13 cellular contexts compared by ENCODE assay signal in genomic region chr18:14074187-14074586, GRCh38. TPM values are rescaled to one million over a fixed set of nuclear protein-coding genes. Genes with fewer than 3 reads are reported as not detected.
DNase-seq lines count a peak whose midpoint lies in the region; ATAC-seq and TF ChIP-seq lines count a peak whose summit lies in the region.
"Had no signal": no experiment of that assay in that cellular context is flagged by ENCODE, and none has a peak within 500 bp of the region (broad histone marks: within the 10 kb centered on the region; RNA-seq: fewer than 3 reads in every experiment).

No MANE protein-coding gene starts in this region.

- no peaks in the 10 kb centered on the region for H3K9me3 ChIP-seq in SK-N-SH
- no peaks in the 10 kb centered on the region for H3K9me3 ChIP-seq in neural progenitor cell (ENCODE audit: low read depth)
- H3K9me3 ChIP-seq: thoracic aorta had no signal

- H3K79me2 ChIP-seq in SK-N-SH (ENCODE audit: insufficient read depth) (no peaks in the 10 kb centered on the region), neural progenitor cell (ENCODE audit: low read depth) (no peaks in the 10 kb centered on the region)

- no peaks in the 10 kb centered on the region for H3K4me1 Mint-ChIP-seq in neural progenitor cell
- no peaks in the 10 kb centered on the region for H3K4me1 Mint-ChIP-seq in activated T-cell treated with anti-CD3 and anti-CD28 coated beads, Interleukin-2, amount 50 U/mL, for 4 hours (ENCODE audit: low read depth)

- H3K4me3 ChIP-seq in SK-N-SH (ENCODE audit: low read depth in 2 of 2, low read length in 1 of 2): no peak overlapping the region
- no peak overlapping the region for H3K4me3 ChIP-seq in neural progenitor cell
- H3K4me3 ChIP-seq: thoracic aorta had no signal

- H3K9me2 ChIP-seq in SK-N-SH: no peaks in the 10 kb centered on the region

- peak; percentile 15 for DNase-seq in NCI-H748 (lab: John Stamatoyannopoulos, UW; ENCODE audit: unreplicated experiment)
- no peak for DNase-seq in NCI-H748 treated with DMSO at 0.1 percent for 48 hours (lab: John Stamatoyannopoulos, UW)
- peak; percentile 15 for DNase-seq in SK-N-SH
- DNase-seq in neural progenitor cell (ENCODE audit: low spot score): peak; percentile 25
- DNase-seq in activated T-cell treated with anti-CD3 and anti-CD28 coated beads, Interleukin-2, amount 50 U/mL, for 4 hours: no peak
- DNase-seq in mucosa of gallbladder (ENCODE audit: low spot score): no peak
- DNase-seq: DMS79 treated with DMSO at 0.1 percent for 48 hours had no signal

- no peaks in the 10 kb centered on the region for H3K27me3 ChIP-seq in SK-N-SH (ENCODE audit: insufficient read depth)
- H3K27me3 ChIP-seq in neural progenitor cell: no peaks in the 10 kb centered on the region

- H3K36me3 ChIP-seq in SK-N-SH (replicated peaks in 1 of 2; ENCODE audit: control insufficient read depth in 1 of 2, insufficient read depth in 2 of 2, low read length in 1 of 2) (no peaks in the 10 kb centered on the region), neural progenitor cell (no peaks in the 10 kb centered on the region)
- H3K36me3 ChIP-seq: thoracic aorta had no signal

- no peak overlapping the region for H3K27ac Mint-ChIP-seq in neural progenitor cell
- H3K27ac Mint-ChIP-seq: activated T-helper 2 cell treated with anti-CD3 and anti-CD28 coated beads, Interferon-gamma antibody, Interleukin-2, Interleukin-4, amounts not matched to agents 10 μg/mL and 5 μg/mL and 100 μg/mL, durations not matched to agents 14 hours and 24 hours and 36 hours had no signal

- peaks cover 16% of the 10 kb centered on the region for H3K36me3 Mint-ChIP-seq in neural progenitor cell
- peaks cover 15% of the 10 kb centered on the region for H3K36me3 Mint-ChIP-seq in activated T-cell treated with anti-CD3 and anti-CD28 coated beads, Interleukin-2, amount 50 U/mL, for 4 hours (ENCODE audit: insufficient read depth)

- no peak overlapping the region for H3K4me2 ChIP-seq in SK-N-SH
- no peak overlapping the region for H3K4me2 ChIP-seq in neural progenitor cell
- H3K4me2 ChIP-seq: KMS-11 had no signal

- peak; percentile 72 for ATAC-seq in HG03159 (IDR thresholded peaks at IDR 0.05; ENCODE audit: unreplicated experiment)
- ATAC-seq in activated T-cell treated with anti-CD3 and anti-CD28 coated beads, Interleukin-2, amount 50 U/mL, for 4 hours: no peak
- no peak for ATAC-seq in GM18517 (IDR thresholded peaks at IDR 0.05; ENCODE audit: unreplicated experiment)
- ATAC-seq: sciatic nerve had no signal

- CTCF ChIA-PET in SK-N-SH (lab: Yijun Ruan, JAX): interaction anchor here (0.8 to 2.2 kb wide), 3 partner anchors 12 to 250 kb away, joined by 3 to 11 read pairs (median 3); partner anchors contain the start of gene MC5R

- H3K9ac ChIP-seq in SK-N-SH (no peak overlapping the region), neural progenitor cell (no peak overlapping the region)
- H3K9ac ChIP-seq: KMS-11 had no signal

- H3K9me3 Mint-ChIP-seq in neural progenitor cell: peaks cover 11% of the 10 kb centered on the region
- no peaks in the 10 kb centered on the region for H3K9me3 Mint-ChIP-seq in activated T-cell treated with anti-CD3 and anti-CD28 coated beads, Interleukin-2, amount 50 U/mL, for 4 hours

- TF ChIP-seq RAD21 in SK-N-SH (IDR thresholded peaks at IDR 0.05; ENCODE audit: low read length): peak; percentile 17; the same call in 1 of the 2 replicates

- H3K4me1 ChIP-seq in SK-N-SH (ENCODE audit: control insufficient read depth in 1 of 2, insufficient read depth in 2 of 2, low read depth in 1 of 2, low read length in 1 of 2) (no peaks in the 10 kb centered on the region), neural progenitor cell (no peaks in the 10 kb centered on the region)

- H3F3A ChIP-seq in SK-N-SH (replicated peaks; ENCODE audit: insufficient read depth): no peaks in the 10 kb centered on the region
- no peaks in the 10 kb centered on the region for H3F3A ChIP-seq in neural progenitor cell (ENCODE audit: low read depth)

- H4K20me1 ChIP-seq in SK-N-SH (ENCODE audit: insufficient read depth) (no peaks in the 10 kb centered on the region), neural progenitor cell (ENCODE audit: low read depth) (no peaks in the 10 kb centered on the region)

- H3K27ac ChIP-seq in SK-N-SH (ENCODE audit: low read depth in 2 of 2, low read length in 1 of 2) (no peak overlapping the region), neural progenitor cell (no peak overlapping the region)
- H3K27ac ChIP-seq: KMS-11, thoracic aorta had no signal

- WGBS in SK-N-SH (ENCODE audit: low lambda C conversion rate): 71% methylated on average over 5 of the region's 5 CpGs

- no peak for TF ChIP-seq EP300 in SK-N-SH (IDR thresholded peaks at IDR 0.05; ENCODE audit: borderline replicate concordance in 1 of 2, low read depth in 1 of 2, low read length in 1 of 2)

- TF ChIP-seq CTCF in SK-N-SH (IDR thresholded peaks at IDR 0.05) (peak; percentile 41), neural progenitor cell (IDR thresholded peaks at IDR 0.05) (peak; percentile 45)

- POLR2A ChIA-PET in SK-N-SH (lab: Yijun Ruan, JAX): no interaction called here

- H3K27me3 Mint-ChIP-seq in neural progenitor cell (ENCODE audit: insufficient read depth, low read depth): no peaks in the 10 kb centered on the region
- no peaks in the 10 kb centered on the region for H3K27me3 Mint-ChIP-seq in activated T-cell treated with anti-CD3 and anti-CD28 coated beads, Interleukin-2, amount 50 U/mL, for 4 hours (ENCODE audit: low read depth)

- H2AFZ ChIP-seq in SK-N-SH (ENCODE audit: low read depth): no peak overlapping the region
- H2AFZ ChIP-seq in neural progenitor cell (replicated peaks): no peak overlapping the region

- no peak overlapping the region for H3K4me3 Mint-ChIP-seq in neural progenitor cell
- no peak overlapping the region for H3K4me3 Mint-ChIP-seq in activated T-cell treated with anti-CD3 and anti-CD28 coated beads, Interleukin-2, amount 50 U/mL, for 4 hours

TF ChIP-seq in SK-N-SH, 30 proteins besides CTCF, POLR2A, EP300 and RAD21:
- no peak for TF ChIP-seq GABPA (IDR thresholded peaks at IDR 0.05; ENCODE audit: low read depth)
- no peak for TF ChIP-seq POLR2AphosphoS5 (IDR thresholded peaks at IDR 0.05; ENCODE audit: low read depth, low read length)
- no peak for TF ChIP-seq FOSL2 (IDR thresholded peaks at IDR 0.05; ENCODE audit: borderline replicate concordance, low read depth)

RNA-seq across cellular contexts. Expression of gene ZNF519, which starts 58.0 kb away (rescaled TPM):
- polyA plus RNA-seq in SK-N-SH (2012; rRNA removed): 2.2 and 3.2 TPM in 2 replicates
- polyA plus RNA-seq in SK-N-SH (2012; cell fraction: cytosol; rRNA removed): 2.2 and 2.3 TPM in 2 replicates
- polyA plus RNA-seq in SK-N-SH (2012; cell fraction: nucleus; rRNA removed): 6.9 and 9.7 TPM in 2 replicates
- total RNA-seq in neural progenitor cell (ENCODE audit: low replicate concordance): 46.6 and 64.6 TPM in 2 replicates
- 1 to 10 TPM; 5.1 to 9.5 (median 6.6) TPM for total RNA-seq in activated T-cell treated with anti-CD3 and anti-CD28 coated beads, Interleukin-2, amount 50 U/mL, for 4 hours
- total RNA-seq in mucosa of gallbladder: 9.3 TPM

Comparison
In these comparisons a context has a peak if more than half of its experiments do, and no peak if none do; other contexts are left out.
1. DNase-seq: peak in NCI-H748 (single experiment), SK-N-SH (single experiment) and neural progenitor cell (single experiment); none in NCI-H748 treated with DMSO at 0.1 percent for 48 hours (single experiment), activated T-cell treated with anti-CD3 and anti-CD28 coated beads, Interleukin-2, amount 50 U/mL, for 4 hours (single experiment) and mucosa of gallbladder (single experiment).